Comparison of ENCODE assay signal across 12 cellular contexts in genomic region chr17:2230877-2231276, GRCh38.
A peak's percentile ranks its signal among the peaks of the same experiment; 100 is the strongest.
DNase-seq lines count a peak whose midpoint lies in the region; ATAC-seq and TF ChIP-seq lines count a peak whose summit lies in the region.
"Had no signal": no experiment of that assay in that cellular context is flagged by ENCODE, and none has a peak within 500 bp of the region (broad histone marks: within the 10 kb centered on the region; RNA-seq: fewer than 3 reads in every experiment).

No MANE protein-coding gene starts in this region.

- no peaks in the 10 kb centered on the region for H3K27me3 Mint-ChIP-seq in activated naive CD8-positive, alpha-beta T cell
- no peaks in the 10 kb centered on the region for H3K27me3 Mint-ChIP-seq in activated naive CD8-positive, alpha-beta T cell treated with anti-CD3 and anti-CD28 coated beads for 36 hours
- H3K27me3 Mint-ChIP-seq in mesothelial cell of epicardium (ENCODE audit: low read depth), result no peaks in the 10 kb centered on the region
- H3K27me3 Mint-ChIP-seq: activated CD4-positive, alpha-beta memory T cell treated with anti-CD3 and anti-CD28 coated beads, Interleukin-2, amount 10 ng/mL, durations not matched to agents 7 days and 5 days had no signal

- H3K4me1 ChIP-seq in adipocyte (ENCODE audit: control insufficient read depth, insufficient read depth, low read length), result peaks cover 47% of the 10 kb centered on the region
- peaks cover 0 to 48% (median 20%) of the 10 kb centered on the region in 4 donors for H3K4me1 ChIP-seq in tibial artery
- no peaks in the 10 kb centered on the region for H3K4me1 ChIP-seq in prostate gland (replicated peaks)
- H3K4me1 ChIP-seq: neural progenitor cell had no signal

- H3K4me3 ChIP-seq in adipocyte (ENCODE audit: low read length), result peak overlapping the region; percentile 7
- no peak overlapping the region for H3K4me3 ChIP-seq in tibial artery
- no peak overlapping the region for H3K4me3 ChIP-seq in prostate gland
- H3K4me3 ChIP-seq: left lung, neural progenitor cell had no signal

- no peak overlapping the region for H3K4me3 Mint-ChIP-seq in activated naive CD8-positive, alpha-beta T cell
- H3K4me3 Mint-ChIP-seq in activated naive CD8-positive, alpha-beta T cell treated with anti-CD3 and anti-CD28 coated beads for 36 hours, result no peak overlapping the region
- H3K4me3 Mint-ChIP-seq in mesothelial cell of epicardium, result no peak overlapping the region
- H3K4me3 Mint-ChIP-seq: activated CD4-positive, alpha-beta memory T cell treated with anti-CD3 and anti-CD28 coated beads, Interleukin-2, amount 10 ng/mL, durations not matched to agents 7 days and 5 days; neural progenitor cell had no signal

- H3K27ac ChIP-seq in tibial artery (peak overlapping the region; percentile 18 to 19), prostate gland (peak overlapping the region in 1 of 2 donors; percentile 29)
- H3K27ac ChIP-seq: neural progenitor cell had no signal

- no peak for DNase-seq in activated naive CD8-positive, alpha-beta T cell treated with anti-CD3 and anti-CD28 coated beads for 36 hours
- no peak for DNase-seq in adipocyte (ENCODE audit: low read depth)
- no peak for DNase-seq in mesothelial cell of epicardium (ENCODE audit: low spot score in 2 of 2, unreplicated experiment in 2 of 2)
- no peak for DNase-seq in tibial artery
- DNase-seq in NCI-H2227 treated with DMSO at 0.1 percent for 48 hours (lab: John Stamatoyannopoulos, UW), result no peak
- no peak for DNase-seq in prostate gland (ENCODE audit: low spot score)
- DNase-seq in left colon, result no peak
- DNase-seq: activated CD4-positive, alpha-beta memory T cell treated with anti-CD3 and anti-CD28 coated beads, Interleukin-2, amount 10 ng/mL, durations not matched to agents 7 days and 5 days; left lung; NCI-H510A treated with DMSO at 0.1 percent for 48 hours had no signal

- H3K9me3 ChIP-seq in adipocyte (ENCODE audit: control insufficient read depth, low read length), result no peaks in the 10 kb centered on the region
- no peaks in the 10 kb centered on the region for H3K9me3 ChIP-seq in tibial artery
- H3K9me3 ChIP-seq in prostate gland, result no peaks in the 10 kb centered on the region
- H3K9me3 ChIP-seq: left lung had no signal

- peaks cover 26% of the 10 kb centered on the region for H3K4me1 Mint-ChIP-seq in activated naive CD8-positive, alpha-beta T cell (ENCODE audit: low read depth)
- H3K4me1 Mint-ChIP-seq in activated naive CD8-positive, alpha-beta T cell treated with anti-CD3 and anti-CD28 coated beads for 36 hours, result peaks cover 39% of the 10 kb centered on the region
- peaks cover 69% of the 10 kb centered on the region for H3K4me1 Mint-ChIP-seq in mesothelial cell of epicardium

- peaks cover 2% of the 10 kb centered on the region for H3K36me3 Mint-ChIP-seq in activated naive CD8-positive, alpha-beta T cell
- H3K36me3 Mint-ChIP-seq in activated naive CD8-positive, alpha-beta T cell treated with anti-CD3 and anti-CD28 coated beads for 36 hours, result peaks cover 17% of the 10 kb centered on the region
- H3K36me3 Mint-ChIP-seq in mesothelial cell of epicardium, result peaks cover 5% of the 10 kb centered on the region

- no peak for TF ChIP-seq POLR2A in prostate gland (IDR thresholded peaks at IDR 0.05)

- peak overlapping the region; percentile 10 for H3K27ac Mint-ChIP-seq in activated naive CD8-positive, alpha-beta T cell
- no peak overlapping the region for H3K27ac Mint-ChIP-seq in activated naive CD8-positive, alpha-beta T cell treated with anti-CD3 and anti-CD28 coated beads for 36 hours
- H3K27ac Mint-ChIP-seq in mesothelial cell of epicardium, result peak overlapping the region; percentile 96
- H3K27ac Mint-ChIP-seq: activated CD4-positive, alpha-beta memory T cell treated with anti-CD3 and anti-CD28 coated beads, Interleukin-2, amount 10 ng/mL, durations not matched to agents 7 days and 5 days; neural progenitor cell had no signal

- intact Hi-C loops in tibial artery (cut with DNase I; ENCODE audit: low total_unique reads) (no loop called here), prostate gland (cut with DNase I) (loop anchor here (5.0 kb wide), 1 partner anchor 134 kb away; no protein-coding TSS in a partner anchor), left colon (cut with DNase I, micrococcal nuclease) (loop anchor here in 1 of 2 donors (5.0 kb wide), 1 partner anchor 169 kb away; no protein-coding TSS in a partner anchor)

- 72% methylated on average over 6 of the region's 6 CpGs for WGBS in prostate gland

- TF ChIP-seq CTCF in mesothelial cell of epicardium (IDR thresholded peaks at IDR 0.05; ENCODE audit: unreplicated experiment) (no peak), tibial artery (IDR thresholded peaks at IDR 0.05) (no peak), prostate gland (IDR thresholded peaks at IDR 0.05) (no peak)

- ATAC-seq in left colon, result no peak

- H3K9me3 Mint-ChIP-seq in activated naive CD8-positive, alpha-beta T cell (ENCODE audit: low read depth), result no peaks in the 10 kb centered on the region
- H3K9me3 Mint-ChIP-seq in activated naive CD8-positive, alpha-beta T cell treated with anti-CD3 and anti-CD28 coated beads for 36 hours, result no peaks in the 10 kb centered on the region
- H3K9me3 Mint-ChIP-seq in mesothelial cell of epicardium, result no peaks in the 10 kb centered on the region
- H3K9me3 Mint-ChIP-seq: activated CD4-positive, alpha-beta memory T cell treated with anti-CD3 and anti-CD28 coated beads, Interleukin-2, amount 10 ng/mL, durations not matched to agents 7 days and 5 days; neural progenitor cell had no signal

- H3K27me3 ChIP-seq in adipocyte (replicated peaks; ENCODE audit: control insufficient read depth, insufficient read depth, low read length) (no peaks in the 10 kb centered on the region), tibial artery (no peaks in the 10 kb centered on the region), prostate gland (replicated peaks; ENCODE audit: insufficient read depth) (no peaks in the 10 kb centered on the region)
- H3K27me3 ChIP-seq: left lung, neural progenitor cell had no signal

- H3K36me3 ChIP-seq in adipocyte (ENCODE audit: control insufficient read depth, insufficient read depth, low read length, severe bottlenecking) (no peaks in the 10 kb centered on the region), tibial artery (peaks cover 0 to 10% (median 0%) of the 10 kb centered on the region in 3 donors), prostate gland (no peaks in the 10 kb centered on the region)
- H3K36me3 ChIP-seq: neural progenitor cell had no signal

- peak overlapping the region; percentile 68 for H3K9ac ChIP-seq in adipocyte (ENCODE audit: low read length)
- H3K9ac ChIP-seq: neural progenitor cell had no signal
